8 cellular contexts compared by ENCODE assay signal in genomic region chr4:40621592-40622512, GRCh38. TPM values are rescaled to one million over a fixed set of nuclear protein-coding genes. Genes with fewer than 3 reads are reported as not detected.
DNase-seq lines count a peak whose midpoint lies in the region; ATAC-seq, FAIRE-seq and TF ChIP-seq lines count a peak whose summit lies in the region.

No MANE protein-coding gene starts in this region.

- intact Hi-C loops in HepG2 (cut with micrococcal nuclease; ENCODE audit: unreplicated experiment) = no loop called here
- intact Hi-C loops in upper lobe of right lung (cut with DNase I) = no loop called here

- H3K4me3 ChIP-seq in HepG2 (replicated peaks in 1 of 3; ENCODE audit: insufficient read depth in 1 of 3, low read depth in 2 of 3, low read length in 3 of 3) (no peak overlapping the region), upper lobe of right lung (no peak overlapping the region)

- peak; percentile 56 for ATAC-seq in GM18861 (IDR thresholded peaks at IDR 0.05; ENCODE audit: unreplicated experiment)
- ATAC-seq in HG03060 (IDR thresholded peaks at IDR 0.05; ENCODE audit: low read depth, unreplicated experiment) = peak; percentile 38
- ATAC-seq in HepG2 = peak; percentile 59
- ATAC-seq in upper lobe of right lung = peak; percentile 93

- H3K9me3 ChIP-seq in HepG2 (ENCODE audit: low read length) = no peaks in the 10 kb centered on the region
- H3K9me3 ChIP-seq in upper lobe of right lung = no peaks in the 10 kb centered on the region

- DNase-seq in Ammon's horn (ENCODE audit: low spot score) (peak; percentile 65), NCI-H2227 treated with DMSO at 0.1 percent for 48 hours (lab: John Stamatoyannopoulos, UW) (peak; percentile 39), astrocyte of the hippocampus (ENCODE audit: low read depth, low spot score) (peak; percentile 97), HepG2 (ENCODE audit: low spot score) (peak; percentile 60), upper lobe of right lung (peak; percentile 83), NCI-H128 (lab: John Stamatoyannopoulos, UW; ENCODE audit: unreplicated experiment) (no peak)

- peak; percentile 26 to 30; a peak in 2 of 4 replicates for TF ChIP-seq EP300 in HepG2 (IDR thresholded peaks at IDR 0.05; ENCODE audit: low read depth in 2 of 2, low read length in 2 of 2)
- TF ChIP-seq EP300 in HepG2 (CRISPR knock-in tag; IDR thresholded peaks at IDR 0.05; ENCODE audit: borderline replicate concordance) = no peak

- H3K4me1 ChIP-seq in HepG2 (ENCODE audit: insufficient read depth, low read length) (peaks cover 13% of the 10 kb centered on the region), upper lobe of right lung (peaks cover 19% of the 10 kb centered on the region)

- H3K36me3 ChIP-seq in HepG2 (replicated peaks in 1 of 2; ENCODE audit: control insufficient read depth in 1 of 2, insufficient read depth in 2 of 2, low read length in 2 of 2) (no peaks in the 10 kb centered on the region), upper lobe of right lung (peaks cover 4% of the 10 kb centered on the region)

- no peak for FAIRE-seq in HepG2 (lab: Jason Lieb, UNC)

- 50% methylated on average over 13 of the region's 13 CpGs for WGBS in HepG2 (ENCODE audit: low lambda C conversion rate)

- H3K4me2 ChIP-seq in HepG2 (ENCODE audit: low read depth, low read length) = no peak overlapping the region

- H2AFZ ChIP-seq in HepG2 (ENCODE audit: low read length) = no peak overlapping the region

- POLR2A ChIA-PET in HepG2 (lab: Yijun Ruan, JAX) = interaction anchor here (1.0 kb wide), 1 partner anchor 45 kb away, joined by 4 read pairs; no protein-coding TSS in a partner anchor

- H3K27me3 ChIP-seq in HepG2 (ENCODE audit: control insufficient read depth in 1 of 2, insufficient read depth in 2 of 2, low read length in 2 of 2) (peaks cover 0 to 12% of the 10 kb centered on the region in 2 experiments; a peak in 1 of 5 replicates), upper lobe of right lung (no peaks in the 10 kb centered on the region)

- TF ChIP-seq RAD21 in HepG2 (CRISPR knock-in tag; IDR thresholded peaks at IDR 0.05) = no peak

- no TSS peak for BruUV-seq in HepG2 (replicated peaks; lab: Mats Ljungman, UMichigan)

- in situ Hi-C loops in HepG2 (cut with HindIII; ENCODE audit: extremely low pct_ligation_motif_present, low pct_unique_long_range_greater_than_20kb) = no loop called here

- no peaks in the 10 kb centered on the region for H4K20me1 ChIP-seq in HepG2 (ENCODE audit: insufficient read depth, low read length)

- H3K79me2 ChIP-seq in HepG2 (ENCODE audit: insufficient read depth, low read length) = no peaks in the 10 kb centered on the region

- TF ChIP-seq CTCF in HepG2 (CRISPR knock-in tag; IDR thresholded peaks at IDR 0.05) = no peak
- TF ChIP-seq CTCF in upper lobe of right lung (IDR thresholded peaks at IDR 0.05) = no peak

- no peak for TF ChIP-seq POLR2A in HepG2 (IDR thresholded peaks at IDR 0.05; ENCODE audit: insufficient read depth in 1 of 2, low read depth in 2 of 2, low read length in 2 of 2)

- CTCF ChIA-PET in HepG2 (lab: Yijun Ruan, JAX; ENCODE audit: low intra/inter-chr PET ratio, low total read pairs) = no interaction called here

- no peak overlapping the region for H3K9ac ChIP-seq in HepG2 (ENCODE audit: insufficient read depth, low read depth, low read length)

- no peak overlapping the region for H3K27ac ChIP-seq in HepG2 (ENCODE audit: extremely low read length, insufficient read depth, low read length)
- peak overlapping the region; percentile 52 for H3K27ac ChIP-seq in upper lobe of right lung

TF ChIP-seq in HepG2, 621 proteins besides CTCF, POLR2A, EP300 and RAD21 (continues in another document):
- TF ChIP-seq ZNF263 (CRISPR knock-in tag; IDR thresholded peaks at IDR 0.05) = no peak
- no peak for TF ChIP-seq PHB2 (IDR thresholded peaks at IDR 0.05; ENCODE audit: partially characterized antibody)
- TF ChIP-seq E2F1 (CRISPR knock-in tag; IDR thresholded peaks at IDR 0.05) = no peak
- peak; percentile 66 for TF ChIP-seq GATAD2A (CRISPR knock-in tag; IDR thresholded peaks at IDR 0.05)
- no peak for TF ChIP-seq ZNF30 (CRISPR knock-in tag; IDR thresholded peaks at IDR 0.05)
- 0 out of 2 replicates have a peak, but pooled peaks have one; percentile 20 for TF ChIP-seq FOXA3 (CRISPR knock-in tag; IDR thresholded peaks at IDR 0.05)
- no peak for TF ChIP-seq ZNF468 (CRISPR knock-in tag; IDR thresholded peaks at IDR 0.05)
- no peak for TF ChIP-seq CCAR2 (optimal IDR thresholded peaks at IDR 0.05; ENCODE audit: low read depth, low read length)
- no peak for TF ChIP-seq TERF1 (CRISPR knock-in tag; IDR thresholded peaks at IDR 0.05)
- peak; percentile 59 for TF ChIP-seq BHLHE40 (IDR thresholded peaks at IDR 0.05; ENCODE audit: low read length)
- 0 out of 2 replicates have a peak, but pooled peaks have one; percentile 44 for TF ChIP-seq KAT8 (CRISPR knock-in tag; IDR thresholded peaks at IDR 0.05)
- TF ChIP-seq ELF1 (CRISPR knock-in tag; IDR thresholded peaks at IDR 0.05) = peak; percentile 50
- 0 out of 2 replicates have a peak, but pooled peaks have one; percentile 25 for TF ChIP-seq IRF2 (CRISPR knock-in tag; IDR thresholded peaks at IDR 0.05)
- peak; percentile 97 for TF ChIP-seq ZNF644 (CRISPR knock-in tag; IDR thresholded peaks at IDR 0.05; ENCODE audit: low read depth)
- TF ChIP-seq ZKSCAN8 (CRISPR knock-in tag; IDR thresholded peaks at IDR 0.05; ENCODE audit: borderline replicate concordance) = no peak
- 0 out of 2 replicates have a peak, but pooled peaks have one; percentile 24 for TF ChIP-seq ATF3 (CRISPR knock-in tag; IDR thresholded peaks at IDR 0.05)
- TF ChIP-seq SMC3 (IDR thresholded peaks at IDR 0.05; ENCODE audit: low read length) = peak; percentile 31; the same call in 1 of the 2 replicates
- TF ChIP-seq ZNF550 (CRISPR knock-in tag; IDR thresholded peaks at IDR 0.05; ENCODE audit: borderline replicate concordance) = no peak
- TF ChIP-seq FOSL2 (CRISPR knock-in tag; IDR thresholded peaks at IDR 0.05) = peak; percentile 93

RNA-seq across cellular contexts. Expression of gene RBM47, which starts 7.8 kb away (rescaled TPM):
- total RNA-seq in HepG2 (2016; rRNA removed; fragmentation: Illumina TruSeq; extraction: Trizol) (2.5 and 3.9 TPM in 2 replicates), upper lobe of right lung (105 TPM)
- 0.20 and 0.26 TPM in 2 replicates for total RNA-seq in HepG2 (2016; cell fraction: cytosol; rRNA removed; fragmentation: Illumina TruSeq; extraction: Trizol; ENCODE audit: low read depth)
- total RNA-seq in HepG2 (2016; cell fraction: insoluble cytoplasmic fraction; rRNA removed; fragmentation: Illumina TruSeq; extraction: Trizol) = 2.2 and 3.2 TPM in 2 replicates
- 0.90 and 0.96 TPM in 2 replicates for total RNA-seq in HepG2 (2016; cell fraction: membrane; rRNA removed; fragmentation: Illumina TruSeq; extraction: Trizol)
- 1.5 and 1.6 TPM in 2 replicates for total RNA-seq in HepG2 (2016; cell fraction: nucleus; rRNA removed; fragmentation: Illumina TruSeq; extraction: Trizol)
- 1.2 and 2.0 TPM in 2 replicates for polyA plus RNA-seq in HepG2 (2011; rRNA removed)
- 1.8 and 2.5 TPM in 2 replicates for polyA plus RNA-seq in HepG2 (2011; cell fraction: cytosol; rRNA removed)
- 2.0 and 3.4 TPM in 2 replicates for polyA plus RNA-seq in HepG2 (2011; cell fraction: nucleus; rRNA removed)
- 2.9 and 3.1 TPM in 2 replicates for polyA plus RNA-seq in HepG2 (2012)
- polyA plus RNA-seq in HepG2 (2016; cell fraction: cytosol; fragmentation: Illumina TruSeq; extraction: Trizol; ENCODE audit: low read depth) = 0.06 and 0.08 TPM in 2 replicates
- 2.9 and 4.7 TPM in 2 replicates for polyA plus RNA-seq in HepG2 (2016; cell fraction: insoluble cytoplasmic fraction; fragmentation: Illumina TruSeq; extraction: Trizol; ENCODE audit: low read depth)
- polyA plus RNA-seq in HepG2 (2016; cell fraction: membrane; fragmentation: Illumina TruSeq; extraction: Trizol; ENCODE audit: low read depth) = 0.32 and 0.45 TPM in 2 replicates
- polyA plus RNA-seq in HepG2 (2016; cell fraction: nucleus; fragmentation: Illumina TruSeq; extraction: Trizol; ENCODE audit: insufficient read depth, low read depth) = 1.5 TPM in 2 replicates
- 9.8 and 38.2 TPM in 2 replicates for polyA minus RNA-seq in HepG2 (2011; rRNA and poly(A)+ RNA removed; ENCODE audit: low replicate concordance)
- polyA minus RNA-seq in HepG2 (2011; cell fraction: cytosol; rRNA and poly(A)+ RNA removed) = 2.9 and 3.0 TPM in 2 replicates
- 1.8 and 2.9 TPM in 2 replicates for polyA minus RNA-seq in HepG2 (2011; cell fraction: nucleus; rRNA and poly(A)+ RNA removed)

Comparison
In these comparisons a context has a peak if more than half of its experiments do, and no peak if none do; other contexts are left out.
1. ATAC-seq: peak in every context shown above with its lines; median percentile 93 in upper lobe of right lung; 59 in HepG2; 56 in GM18861; 38 in HG03060.
2. RNA of gene RBM47, which starts 7.8 kb away (total RNA-seq): 105 TPM in upper lobe of right lung (single experiment); 0.20 to 3.9 TPM in HepG2; every median in the first group is over 10 times any median in the second.